24 cellular contexts compared by ENCODE assay signal in genomic region chr9:69599232-69599971, GRCh38.
DNase-seq lines count a peak whose midpoint lies in the region; ATAC-seq and TF ChIP-seq lines count a peak whose summit lies in the region.
"Had no signal": no experiment of that assay in that cellular context is flagged by ENCODE, and none has a peak within 500 bp of the region (broad histone marks: within the 10 kb centered on the region; RNA-seq: fewer than 3 reads in every experiment).

No MANE protein-coding gene starts in this region.

- peaks cover 16% of the 10 kb centered on the region for H3K4me1 Mint-ChIP-seq in chondrocyte (ENCODE audit: low read depth)
- H3K4me1 Mint-ChIP-seq: activated B cell treated with CpG ODN at 0.5 μM for 24 hours; activated naive CD8-positive, alpha-beta T cell treated with anti-CD3 and anti-CD28 coated beads, Interleukin-2, amount 10 ng/mL, durations not matched to agents 7 days and 5 days had no signal

- no peaks in the 10 kb centered on the region for H3K27me3 Mint-ChIP-seq in chondrocyte (ENCODE audit: low read depth)

- no peaks in the 10 kb centered on the region for H3K36me3 ChIP-seq in left lung
- H3K36me3 ChIP-seq in effector memory CD4-positive, alpha-beta T cell (ENCODE audit: control insufficient read depth, insufficient read depth, low read length): no peaks in the 10 kb centered on the region

- peak; percentile 21 for DNase-seq in AG08395 (ENCODE audit: low spot score)
- peak; percentile 16 for DNase-seq in HT1080 (ENCODE audit: low read depth)
- no peak for DNase-seq in chondrocyte (ENCODE audit: low spot score)
- DNase-seq in left lung: no peak
- no peak for DNase-seq in effector memory CD4-positive, alpha-beta T cell
- DNase-seq in LoVo (ENCODE audit: low spot score): no peak
- DNase-seq: activated B cell treated with CpG ODN at 0.5 μM for 24 hours; activated CD4-positive, alpha-beta T cell treated with anti-CD3 and anti-CD28 coated beads, Interleukin-2, amount 10 ng/mL, durations not matched to agents 7 days and 5 days; activated effector memory CD4-positive, alpha-beta T cell treated with anti-CD3 and anti-CD28 coated beads, Interleukin-2, amount 50 U/mL, for 16 hours; activated naive CD8-positive, alpha-beta T cell treated with anti-CD3 and anti-CD28 coated beads, Interleukin-2, amount 10 ng/mL, durations not matched to agents 7 days and 5 days; activated T-cell treated with anti-CD3 and anti-CD28 coated beads, Interleukin-2, amount 50 U/mL, for 24 hours; aorta; BE2C; CD8-positive, alpha-beta T cell; dermis blood vessel endothelial cell; NCI-H1417 treated with DMSO at 0.1 percent for 48 hours; NCI-H2029 treated with DMSO at 0.1 percent for 48 hours; NCI-H524 treated with DMSO at 0.1 percent for 48 hours; small intestine; stimulated activated naive CD4-positive, alpha-beta T cell had no signal

- no peak overlapping the region for H3K4me3 Mint-ChIP-seq in chondrocyte (ENCODE audit: unreplicated experiment)
- H3K4me3 Mint-ChIP-seq: activated B cell treated with CpG ODN at 0.5 μM for 24 hours; activated CD4-positive, alpha-beta T cell treated with anti-CD3 and anti-CD28 coated beads, Interleukin-2, amount 10 ng/mL, durations not matched to agents 7 days and 5 days; activated naive CD8-positive, alpha-beta T cell treated with anti-CD3 and anti-CD28 coated beads, Interleukin-2, amount 10 ng/mL, durations not matched to agents 7 days and 5 days; activated T-cell treated with anti-CD3 and anti-CD28 coated beads, Interleukin-2, amount 50 U/mL, for 24 hours; CD8-positive, alpha-beta T cell; nephron had no signal

- ATAC-seq in left lung: peak; percentile 95
- no peak for ATAC-seq in HG03045 (IDR thresholded peaks at IDR 0.05; ENCODE audit: unreplicated experiment)
- ATAC-seq: CD8-positive, alpha-beta T cell had no signal

- H3K4me3 ChIP-seq in left lung: no peak overlapping the region
- H3K4me3 ChIP-seq in effector memory CD4-positive, alpha-beta T cell (ENCODE audit: insufficient read depth, low read depth, low read length, poor library complexity, severe bottlenecking): no peak overlapping the region
- H3K4me3 ChIP-seq: SK-N-MC had no signal

- H3K9me3 ChIP-seq in left lung: no peaks in the 10 kb centered on the region
- no peaks in the 10 kb centered on the region for H3K9me3 ChIP-seq in effector memory CD4-positive, alpha-beta T cell (ENCODE audit: control insufficient read depth, low read length)
- H3K9me3 ChIP-seq: BE2C had no signal

- H3K9me3 Mint-ChIP-seq in chondrocyte (ENCODE audit: low read depth): no peaks in the 10 kb centered on the region
- H3K9me3 Mint-ChIP-seq: activated B cell treated with CpG ODN at 0.5 μM for 24 hours; activated T-cell treated with anti-CD3 and anti-CD28 coated beads, Interleukin-2, amount 50 U/mL, for 24 hours; CD8-positive, alpha-beta T cell had no signal

- no peaks in the 10 kb centered on the region for H3K4me1 ChIP-seq in left lung
- no peaks in the 10 kb centered on the region for H3K4me1 ChIP-seq in effector memory CD4-positive, alpha-beta T cell (ENCODE audit: control insufficient read depth, insufficient read depth, low read length, poor library complexity, severe bottlenecking)

- H3K27ac ChIP-seq in left lung: no peak overlapping the region
- no peak overlapping the region for H3K27ac ChIP-seq in effector memory CD4-positive, alpha-beta T cell (ENCODE audit: insufficient read depth, low read length, poor library complexity, severe bottlenecking)
- H3K27ac ChIP-seq: HL-60, SK-N-MC had no signal

- intact Hi-C loops in left lung (cut with DNase I): no loop called here

- no peaks in the 10 kb centered on the region for H3K27me3 ChIP-seq in left lung
- no peaks in the 10 kb centered on the region for H3K27me3 ChIP-seq in effector memory CD4-positive, alpha-beta T cell (replicated peaks; ENCODE audit: control insufficient read depth, insufficient read depth, low read length, poor library complexity, severe bottlenecking)
- H3K27me3 ChIP-seq: BE2C had no signal

- TF ChIP-seq CTCF in chondrocyte (IDR thresholded peaks at IDR 0.05) (no peak), left lung (IDR thresholded peaks at IDR 0.05) (no peak)

- H3K36me3 Mint-ChIP-seq in chondrocyte (ENCODE audit: low read depth): no peaks in the 10 kb centered on the region
- H3K36me3 Mint-ChIP-seq: activated naive CD8-positive, alpha-beta T cell treated with anti-CD3 and anti-CD28 coated beads, Interleukin-2, amount 10 ng/mL, durations not matched to agents 7 days and 5 days; CD8-positive, alpha-beta T cell had no signal

- H3K27ac Mint-ChIP-seq in chondrocyte (ENCODE audit: unreplicated experiment): peak overlapping the region; percentile 20
- H3K27ac Mint-ChIP-seq: activated B cell treated with CpG ODN at 0.5 μM for 24 hours; activated CD4-positive, alpha-beta T cell treated with anti-CD3 and anti-CD28 coated beads, Interleukin-2, amount 10 ng/mL, durations not matched to agents 7 days and 5 days; activated naive CD8-positive, alpha-beta T cell treated with anti-CD3 and anti-CD28 coated beads, Interleukin-2, amount 10 ng/mL, durations not matched to agents 7 days and 5 days; activated T-cell treated with anti-CD3 and anti-CD28 coated beads, Interleukin-2, amount 50 U/mL, for 24 hours; CD8-positive, alpha-beta T cell had no signal

Comparison
In these comparisons a context has a peak if more than half of its experiments do, and no peak if none do; other contexts are left out.
1. DNase-seq: peak in AG08395 (single experiment) and HT1080 (single experiment); none in chondrocyte (single experiment), left lung (0 of 2), effector memory CD4-positive, alpha-beta T cell (0 of 3) and LoVo (single experiment).